20 cellular contexts compared by ENCODE assay signal in the genomic region with DNA sequence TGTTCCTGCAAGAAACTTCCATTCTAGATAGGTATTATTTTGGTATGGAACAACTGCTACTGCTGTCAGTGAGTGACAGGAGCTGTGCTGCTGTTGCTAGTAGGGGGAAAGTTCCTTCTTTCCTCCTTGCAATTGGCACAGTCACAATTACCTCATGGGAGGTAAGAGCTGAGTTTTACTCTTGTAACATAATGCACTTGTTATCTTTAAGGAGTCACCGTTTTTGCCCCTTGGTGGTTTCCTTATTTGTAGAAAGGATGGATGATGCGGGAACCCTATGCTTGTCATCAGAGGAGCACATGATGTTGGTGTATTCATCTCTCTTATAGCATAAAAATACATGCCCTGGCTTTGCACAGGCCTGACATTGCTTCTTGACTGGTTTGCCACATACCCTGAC.
A peak's percentile ranks its signal among the peaks of the same experiment; 100 is the strongest.
DNase-seq lines count a peak whose midpoint lies in the region; ATAC-seq, FAIRE-seq and TF ChIP-seq lines count a peak whose summit lies in the region.
"Had no signal": no experiment of that assay in that cellular context is flagged by ENCODE, and none has a peak within 500 bp of the region (broad histone marks: within the 10 kb centered on the region; RNA-seq: fewer than 3 reads in every experiment).

No MANE protein-coding gene starts in this region.

- H3K27me3 ChIP-seq in bronchial epithelial cell (ENCODE audit: control insufficient read depth, insufficient read depth, low read length) = peaks cover 3% of the 10 kb centered on the region
- H3K27me3 ChIP-seq: BLaER1 treated with 17β-estradiol and CSF1 and Interleukin-3, amounts not matched to agents 10 nM and 100 nM had no signal

- ATAC-seq in HG03460 (IDR thresholded peaks at IDR 0.05; ENCODE audit: unreplicated experiment) = no peak
- ATAC-seq: GM23338 had no signal

- H3K4me3 ChIP-seq in bronchial epithelial cell (ENCODE audit: low read depth, low read length) = no peak overlapping the region
- H3K4me3 ChIP-seq: BLaER1 treated with 17β-estradiol and CSF1 and Interleukin-3, amounts not matched to agents 10 nM and 100 nM; GM23338; HAP-1 had no signal

- no peak for TF ChIP-seq CTCF in bronchial epithelial cell (IDR thresholded peaks at IDR 0.05; ENCODE audit: insufficient read depth, low read length, severe bottlenecking)

- no peaks in the 10 kb centered on the region for H3K36me3 ChIP-seq in bronchial epithelial cell (ENCODE audit: control insufficient read depth, insufficient read depth, low read length)
- H3K36me3 ChIP-seq: BE2C; BLaER1 treated with 17β-estradiol and CSF1 and Interleukin-3, amounts not matched to agents 10 nM and 100 nM; HAP-1 had no signal

- DNase-seq in H4 (ENCODE audit: low spot score) (peak; percentile 43), NCI-H226 (peak; percentile 68), bronchial epithelial cell (ENCODE audit: low read depth) (peak; percentile 25), NCI-H526 treated with DMSO at 0.1 percent for 48 hours (lab: John Stamatoyannopoulos, UW) (no peak), hypothalamus (lab: John Stamatoyannopoulos, UW) (no peak)
- DNase-seq: BE2C; CD4-positive, alpha-beta T cell; CD8-positive, alpha-beta memory T cell; DMS 273 treated with DMSO at 0.1 percent for 48 hours; DMS79; GF-D8 had no signal

- no peak for FAIRE-seq in bronchial epithelial cell (lab: Jason Lieb, UNC)
- FAIRE-seq: A204.1, D721Med, GM12891, GM18507, H54 had no signal

Comparison
In these comparisons a context has a peak if more than half of its experiments do, and no peak if none do; other contexts are left out.
1. DNase-seq: peak in H4 (single experiment), NCI-H226 (single experiment) and bronchial epithelial cell (single experiment); none in NCI-H526 treated with DMSO at 0.1 percent for 48 hours (single experiment) and hypothalamus (0 of 51).